21 cellular contexts compared by ENCODE assay signal in genomic region chr16:12375341-12375740, GRCh38.
"Had no signal": no experiment of that assay in that cellular context is flagged by ENCODE, and none has a peak within 500 bp of the region (broad histone marks: within the 10 kb centered on the region; RNA-seq: fewer than 3 reads in every experiment).

No MANE protein-coding gene starts in this region.

- H3K4me3 ChIP-seq: body of pancreas, coronary artery, gastroesophageal sphincter, lower lobe of right lung, suprapubic skin, upper lobe of left lung had no signal

- H3K27me3 Mint-ChIP-seq: activated B cell treated with CpG ODN at 0.5 μM for 24 hours; activated CD4-positive, alpha-beta memory T cell treated with anti-CD3 and anti-CD28 coated beads for 36 hours had no signal

- H3K27ac Mint-ChIP-seq: activated B cell treated with CpG ODN at 0.5 μM for 24 hours; activated CD4-positive, alpha-beta memory T cell treated with anti-CD3 and anti-CD28 coated beads for 36 hours; activated naive CD4-positive, alpha-beta T cell treated with anti-CD3 and anti-CD28 coated beads, Interleukin-2, amount 50 U/mL, for 72 hours; activated T-helper 1 cell treated with anti-CD3 and anti-CD28 coated beads, Interleukin-12 subunit alpha, Interleukin-12 subunit beta, Interleukin-2, Interleukin-4 antibody, amounts not matched to agents 30 ng/mL and 10 ng/mL and 1 ng/mL, durations not matched to agents 14 hours and 24 hours and 36 hours; mesothelial cell of epicardium; nephron had no signal

- H3K9me3 Mint-ChIP-seq: activated B cell treated with CpG ODN at 0.5 μM for 24 hours; activated CD4-positive, alpha-beta memory T cell treated with anti-CD3 and anti-CD28 coated beads for 36 hours; activated naive CD4-positive, alpha-beta T cell treated with anti-CD3 and anti-CD28 coated beads, Interleukin-2, amount 50 U/mL, for 72 hours; activated T-helper 1 cell treated with anti-CD3 and anti-CD28 coated beads, Interleukin-12 subunit alpha, Interleukin-12 subunit beta, Interleukin-2, Interleukin-4 antibody, amounts not matched to agents 30 ng/mL and 10 ng/mL and 1 ng/mL, durations not matched to agents 14 hours and 24 hours and 36 hours; nephron had no signal

- H3K36me3 Mint-ChIP-seq: activated naive CD4-positive, alpha-beta T cell treated with anti-CD3 and anti-CD28 coated beads, Interleukin-2, amount 50 U/mL, for 72 hours; mesothelial cell of epicardium had no signal

- H3K27ac ChIP-seq: body of pancreas, coronary artery, gastroesophageal sphincter, lower lobe of right lung, suprapubic skin, upper lobe of left lung had no signal

- H3K9me3 ChIP-seq: body of pancreas, gastroesophageal sphincter, lower lobe of right lung, SK-N-SH, suprapubic skin, upper lobe of left lung had no signal

- DNase-seq: activated B cell treated with CpG ODN at 0.5 μM for 24 hours; activated CD4-positive, alpha-beta memory T cell treated with anti-CD3 and anti-CD28 coated beads for 36 hours; activated CD4-positive, alpha-beta T cell treated with anti-CD3 and anti-CD28 coated beads for 4 hours; activated gamma-delta T cell treated with Interleukin-2 at 50 U/mL for 16 hours; activated T-cell treated with anti-CD3 and anti-CD28 coated beads for 4 hours; body of pancreas; central memory CD4-positive, alpha-beta T cell; lower lobe of right lung; SK-N-SH; stimulated activated CD4-positive, alpha-beta T cell treated with anti-CD3 and anti-CD28 coated beads, Interleukin-12 subunit alpha, Interleukin-12 subunit beta, amount 100 ng/mL, for 4 hours; stimulated activated CD4-positive, alpha-beta T cell treated with anti-CD3 and anti-CD28 coated beads, Interleukin-1b, Interleukin-23, amount 100 ng/mL, for 48 hours; stimulated activated CD8-positive, alpha-beta memory T cell treated with anti-CD3 and anti-CD28 coated beads, Interleukin-4, amount 100 ng/mL, for 48 hours; stimulated activated naive CD4-positive, alpha-beta T cell treated with Interleukin-2 at 50 U/mL for 16 hours; upper lobe of left lung had no signal

- H3K4me1 ChIP-seq: body of pancreas, lower lobe of right lung, upper lobe of left lung had no signal

- H3K4me1 Mint-ChIP-seq: mesothelial cell of epicardium, nephron had no signal

- ATAC-seq: activated naive CD4-positive, alpha-beta T cell treated with anti-CD3 and anti-CD28 coated beads, Interleukin-2, amount 50 U/mL, for 72 hours; body of pancreas; gastroesophageal sphincter; lower lobe of right lung had no signal

- H3K27me3 ChIP-seq: body of pancreas, gastroesophageal sphincter, suprapubic skin, upper lobe of left lung had no signal

- H3K36me3 ChIP-seq: gastroesophageal sphincter, lower lobe of right lung, suprapubic skin, upper lobe of left lung had no signal

- H3K4me3 Mint-ChIP-seq: activated B cell treated with CpG ODN at 0.5 μM for 24 hours; activated CD4-positive, alpha-beta memory T cell treated with anti-CD3 and anti-CD28 coated beads for 36 hours; activated T-helper 1 cell treated with anti-CD3 and anti-CD28 coated beads, Interleukin-12 subunit alpha, Interleukin-12 subunit beta, Interleukin-2, Interleukin-4 antibody, amounts not matched to agents 30 ng/mL and 10 ng/mL and 1 ng/mL, durations not matched to agents 14 hours and 24 hours and 36 hours; mesothelial cell of epicardium; nephron had no signal
